8 cellular contexts compared by ENCODE assay signal in the genomic region with DNA sequence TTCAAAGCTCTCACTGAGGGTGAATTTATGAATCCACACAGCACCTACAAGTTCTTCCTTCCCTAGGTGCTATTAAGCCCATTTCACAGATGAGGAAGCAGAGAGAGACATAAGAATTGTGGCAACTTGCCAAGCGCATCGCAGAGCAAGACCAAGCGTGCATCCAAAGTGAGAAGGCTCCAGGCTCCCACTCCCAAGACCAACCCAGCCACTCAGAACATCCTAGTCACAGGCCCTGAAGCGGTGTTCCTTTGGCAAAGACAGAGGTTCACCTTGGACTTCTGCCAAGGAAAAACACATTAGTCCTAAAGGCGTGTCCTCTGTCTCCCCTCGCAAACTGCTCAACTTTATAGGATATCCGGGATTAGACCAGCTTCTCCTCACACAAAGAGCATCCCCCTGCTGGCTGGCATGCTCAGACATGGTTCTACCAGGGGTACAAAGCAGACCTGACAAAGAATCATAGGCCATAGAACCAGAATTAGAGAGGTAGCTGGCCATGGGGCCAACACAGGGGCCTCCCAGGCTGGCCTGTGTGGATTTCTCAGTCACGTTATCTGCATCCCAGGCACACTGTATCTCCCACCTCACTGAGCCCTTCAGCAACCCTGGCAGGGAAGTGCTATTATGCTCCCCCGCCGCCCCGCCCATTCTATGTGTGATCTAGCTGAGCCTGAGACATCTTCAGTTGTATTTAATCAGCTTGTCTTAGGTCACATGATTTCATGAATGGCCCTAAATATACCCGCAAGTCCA.
DNase-seq lines count a peak whose midpoint lies in the region; ATAC-seq lines count a peak whose summit lies in the region.

No MANE protein-coding gene starts in this region.

- no peak overlapping the region for H3K4me3 Mint-ChIP-seq in activated CD4-positive, alpha-beta T cell treated with anti-CD3 and anti-CD28 coated beads, Interleukin-2, amount 10 ng/mL, durations not matched to agents 7 days and 5 days
- peak overlapping the region; percentile 18 to 75 for H3K4me3 Mint-ChIP-seq in stimulated activated naive B cell treated with anti-CD40 and anti-IgM and Interleukin-4, amounts not matched to agents 10 μg/mL and 1 μg/mL and 100 μg/mL, for 72 hours

- H3K36me3 Mint-ChIP-seq in activated CD4-positive, alpha-beta T cell treated with anti-CD3 and anti-CD28 coated beads, Interleukin-2, amount 10 ng/mL, durations not matched to agents 7 days and 5 days (ENCODE audit: low read depth), result peaks cover 30% of the 10 kb centered on the region
- peaks cover 5 to 20% of the 10 kb centered on the region in 2 donors for H3K36me3 Mint-ChIP-seq in stimulated activated naive B cell treated with anti-CD40 and anti-IgM and Interleukin-4, amounts not matched to agents 10 μg/mL and 1 μg/mL and 100 μg/mL, for 72 hours

- H3K27me3 Mint-ChIP-seq in activated CD4-positive, alpha-beta T cell treated with anti-CD3 and anti-CD28 coated beads, Interleukin-2, amount 10 ng/mL, durations not matched to agents 7 days and 5 days, result peaks cover 3% of the 10 kb centered on the region
- H3K27me3 Mint-ChIP-seq in stimulated activated naive B cell treated with anti-CD40 and anti-IgM and Interleukin-4, amounts not matched to agents 10 μg/mL and 1 μg/mL and 100 μg/mL, for 72 hours, result no peaks in the 10 kb centered on the region

- peak; percentile 90 for ATAC-seq in esophagus mucosa
- ATAC-seq in stimulated activated naive B cell treated with anti-CD40 and anti-IgM and Interleukin-4, amounts not matched to agents 10 μg/mL and 1 μg/mL and 100 μg/mL, for 72 hours (replicated peaks), result no peak
- ATAC-seq in HG03342 (IDR thresholded peaks at IDR 0.05; ENCODE audit: unreplicated experiment), result no peak

- POLR2A ChIA-PET in activated CD4-positive, alpha-beta T cell treated with anti-CD3 and anti-CD28 coated beads, Interleukin-2, amount 10 ng/mL, durations not matched to agents 7 days and 5 days (lab: Charles Lee), result no interaction called here

- no peak for DNase-seq in activated CD4-positive, alpha-beta T cell treated with anti-CD3 and anti-CD28 coated beads, Interleukin-2, amount 10 ng/mL, durations not matched to agents 7 days and 5 days
- no peak for DNase-seq in activated CD4-positive, alpha-beta T cell treated with anti-CD3 and anti-CD28 coated beads, Interleukin-2, amount 50 U/mL, for 48 hours
- peak; percentile 86 for DNase-seq in RPMI7951 (ENCODE audit: low read depth)
- no peak for DNase-seq in stimulated activated naive B cell treated with anti-CD40 and anti-IgM and Interleukin-4, amounts not matched to agents 10 μg/mL and 1 μg/mL and 100 μg/mL, for 72 hours
- DNase-seq in putamen (ENCODE audit: low spot score), result no peak
- DNase-seq in NOMO-1 treated with DMSO at 0.1 percent for 48 hours (lab: John Stamatoyannopoulos, UW; ENCODE audit: unreplicated experiment), result no peak

- peak overlapping the region; percentile 89 for H3K27ac Mint-ChIP-seq in activated CD4-positive, alpha-beta T cell treated with anti-CD3 and anti-CD28 coated beads, Interleukin-2, amount 10 ng/mL, durations not matched to agents 7 days and 5 days
- peak overlapping the region; percentile 96 for H3K27ac Mint-ChIP-seq in stimulated activated naive B cell treated with anti-CD40 and anti-IgM and Interleukin-4, amounts not matched to agents 10 μg/mL and 1 μg/mL and 100 μg/mL, for 72 hours

- peaks cover 70% of the 10 kb centered on the region for H3K4me1 Mint-ChIP-seq in activated CD4-positive, alpha-beta T cell treated with anti-CD3 and anti-CD28 coated beads, Interleukin-2, amount 10 ng/mL, durations not matched to agents 7 days and 5 days
- peaks cover 53 to 92% of the 10 kb centered on the region in 2 donors for H3K4me1 Mint-ChIP-seq in stimulated activated naive B cell treated with anti-CD40 and anti-IgM and Interleukin-4, amounts not matched to agents 10 μg/mL and 1 μg/mL and 100 μg/mL, for 72 hours

- peaks cover 2% of the 10 kb centered on the region for H3K9me3 Mint-ChIP-seq in activated CD4-positive, alpha-beta T cell treated with anti-CD3 and anti-CD28 coated beads, Interleukin-2, amount 10 ng/mL, durations not matched to agents 7 days and 5 days
- H3K9me3 Mint-ChIP-seq in stimulated activated naive B cell treated with anti-CD40 and anti-IgM and Interleukin-4, amounts not matched to agents 10 μg/mL and 1 μg/mL and 100 μg/mL, for 72 hours, result no peaks in the 10 kb centered on the region

- CTCF ChIA-PET in activated CD4-positive, alpha-beta T cell treated with anti-CD3 and anti-CD28 coated beads, Interleukin-2, amount 10 ng/mL, durations not matched to agents 7 days and 5 days (lab: Charles Lee), result no interaction called here
